In genomic region chr7:1503390-1503789, GRCh38 we compare ENCODE assay signal across 9 cellular contexts. TPM values are rescaled to one million over a fixed set of nuclear protein-coding genes. Genes with fewer than 3 reads are reported as not detected.
DNase-seq lines count a peak whose midpoint lies in the region; ATAC-seq and TF ChIP-seq lines count a peak whose summit lies in the region.
"Had no signal": no experiment of that assay in that cellular context is flagged by ENCODE, and none has a peak within 500 bp of the region (broad histone marks: within the 10 kb centered on the region; RNA-seq: fewer than 3 reads in every experiment).

No MANE protein-coding gene starts in this region.

- peak overlapping the region; percentile 66 for H3K4me3 ChIP-seq in CD4-positive, CD25-positive, alpha-beta regulatory T cell (ENCODE audit: low read depth, low read length)
- H3K4me3 ChIP-seq in OCI-LY1 (ENCODE audit: low read depth, low read length, poor library complexity, severe bottlenecking) (peak overlapping the region; percentile 97), neuron (ENCODE audit: low read length) (peak overlapping the region; percentile 98)

- H3K9me3 Mint-ChIP-seq in CD4-positive, CD25-positive, alpha-beta regulatory T cell: no peaks in the 10 kb centered on the region
- no peaks in the 10 kb centered on the region for H3K9me3 Mint-ChIP-seq in endothelial cell (ENCODE audit: unreplicated experiment)

- no peaks in the 10 kb centered on the region for H3K9me3 ChIP-seq in CD4-positive, CD25-positive, alpha-beta regulatory T cell (ENCODE audit: control insufficient read depth in 2 of 2, low read length in 2 of 2)
- H3K9me3 ChIP-seq in OCI-LY1 (ENCODE audit: low read length) (no peaks in the 10 kb centered on the region), neuron (ENCODE audit: low read length) (no peaks in the 10 kb centered on the region)

- H3K27ac ChIP-seq in CD4-positive, CD25-positive, alpha-beta regulatory T cell (ENCODE audit: insufficient read depth, low read length, poor library complexity, severe bottlenecking): peak overlapping the region; percentile 51
- H3K27ac ChIP-seq in OCI-LY1 (ENCODE audit: low read depth, low read length, poor library complexity, severe bottlenecking): peak overlapping the region; percentile 25

- H3K4me1 ChIP-seq in CD4-positive, CD25-positive, alpha-beta regulatory T cell (ENCODE audit: control insufficient read depth, insufficient read depth, low read length, poor library complexity, severe bottlenecking): peaks cover 35% of the 10 kb centered on the region
- H3K4me1 ChIP-seq in OCI-LY1 (ENCODE audit: insufficient read depth, low read length, severe bottlenecking): peaks cover 47% of the 10 kb centered on the region
- peaks cover 9% of the 10 kb centered on the region for H3K4me1 ChIP-seq in neuron (ENCODE audit: insufficient read depth, low read length)

- no peak for ATAC-seq in CD4-positive, CD25-positive, alpha-beta regulatory T cell (ENCODE audit: low read depth in 2 of 2)
- no peak for ATAC-seq in GM19463 (IDR thresholded peaks at IDR 0.05; ENCODE audit: unreplicated experiment)

- peaks cover 0 to 52% (median 16%) of the 10 kb centered on the region in 4 donors for H3K4me1 Mint-ChIP-seq in CD4-positive, CD25-positive, alpha-beta regulatory T cell
- peaks cover 12% of the 10 kb centered on the region for H3K4me1 Mint-ChIP-seq in endothelial cell (ENCODE audit: unreplicated experiment)

- H3K9me2 ChIP-seq in OCI-LY1 (ENCODE audit: low read depth, low read length): no peaks in the 10 kb centered on the region

- no peak for DNase-seq in CD4-positive, CD25-positive, alpha-beta regulatory T cell
- DNase-seq in endothelial cell (ENCODE audit: low spot score) (no peak), NCI-H2171 (lab: John Stamatoyannopoulos, UW) (no peak), HuH-7 (ENCODE audit: low spot score) (no peak), cerebellar cortex (ENCODE audit: low spot score) (no peak)

- 0 out of 2 replicates have a peak, but pooled peaks cover 8% of the 10 kb centered on the region for H3K79me2 ChIP-seq in OCI-LY1 (ENCODE audit: insufficient read depth, low read length)

- H3K27ac Mint-ChIP-seq in CD4-positive, CD25-positive, alpha-beta regulatory T cell: peak overlapping the region; percentile 11 to 88 (median 84)
- peak overlapping the region; percentile 78 for H3K27ac Mint-ChIP-seq in endothelial cell (ENCODE audit: unreplicated experiment)

- H2AFZ ChIP-seq in OCI-LY1 (ENCODE audit: low read length) (no peak overlapping the region), neuron (ENCODE audit: low read depth, low read length) (no peak overlapping the region)

- TF ChIP-seq CTCF in OCI-LY1 (IDR thresholded peaks at IDR 0.05; ENCODE audit: low read length): no peak
- no peak for TF ChIP-seq CTCF in endothelial cell (IDR thresholded peaks at IDR 0.05; ENCODE audit: unreplicated experiment)

- peak overlapping the region; percentile 96 for H3K4me2 ChIP-seq in OCI-LY1 (ENCODE audit: low read length)

- peaks cover 8% of the 10 kb centered on the region for H3F3A ChIP-seq in OCI-LY1 (ENCODE audit: insufficient read depth, low read length)

- peak overlapping the region; percentile 83 to 92 (median 86) for H3K4me3 Mint-ChIP-seq in CD4-positive, CD25-positive, alpha-beta regulatory T cell
- H3K4me3 Mint-ChIP-seq in endothelial cell (ENCODE audit: unreplicated experiment): peak overlapping the region; percentile 98

- H3K27me3 Mint-ChIP-seq in CD4-positive, CD25-positive, alpha-beta regulatory T cell: no peaks in the 10 kb centered on the region
- H3K27me3 Mint-ChIP-seq in endothelial cell (ENCODE audit: unreplicated experiment): peaks cover 6% of the 10 kb centered on the region

- peaks cover 21% of the 10 kb centered on the region for H3K36me3 ChIP-seq in CD4-positive, CD25-positive, alpha-beta regulatory T cell (ENCODE audit: control insufficient read depth, insufficient read depth, low read length)
- H3K36me3 ChIP-seq in OCI-LY1 (ENCODE audit: insufficient read depth, low read length): peaks cover 34% of the 10 kb centered on the region
- peaks cover 37% of the 10 kb centered on the region for H3K36me3 ChIP-seq in neuron (ENCODE audit: insufficient read depth, low read length)

- H3K36me3 Mint-ChIP-seq in CD4-positive, CD25-positive, alpha-beta regulatory T cell: no peaks in the 10 kb centered on the region
- H3K36me3 Mint-ChIP-seq in endothelial cell (ENCODE audit: low read depth, unreplicated experiment): peaks cover 19% of the 10 kb centered on the region

- no peaks in the 10 kb centered on the region for H4K20me1 ChIP-seq in OCI-LY1 (ENCODE audit: insufficient read depth, low read length)

- H3K27me3 ChIP-seq in CD4-positive, CD25-positive, alpha-beta regulatory T cell (ENCODE audit: control insufficient read depth, insufficient read depth, low read length): no peaks in the 10 kb centered on the region
- H3K27me3 ChIP-seq in OCI-LY1 (ENCODE audit: insufficient read depth, low read length): no peaks in the 10 kb centered on the region
- H3K27me3 ChIP-seq in neuron (ENCODE audit: insufficient read depth, low read length): no peaks in the 10 kb centered on the region

- H3K9ac ChIP-seq in OCI-LY1 (ENCODE audit: low read length): peak overlapping the region; percentile 90

RNA-seq across cellular contexts. Expression of gene INTS1, which starts 0.8 kb away (rescaled TPM):
- total RNA-seq in CD4-positive, CD25-positive, alpha-beta regulatory T cell: 107 TPM
- 10 to 100 TPM in 2 of 4 donors, 1 to 10 TPM in 2; 8.5 to 11.9 (median 10.1) TPM for polyA plus RNA-seq in CD4-positive, CD25-positive, alpha-beta regulatory T cell
- total RNA-seq in endothelial cell (ENCODE audit: unreplicated experiment): 109 TPM

RNA-seq across cellular contexts. Expression of gene MAFK, which starts 27.1 kb away (rescaled TPM):
- total RNA-seq in CD4-positive, CD25-positive, alpha-beta regulatory T cell: 61.5 TPM
- polyA plus RNA-seq in CD4-positive, CD25-positive, alpha-beta regulatory T cell: under 1 TPM; 0.31 to 0.62 (median 0.47) TPM
- total RNA-seq in endothelial cell (ENCODE audit: unreplicated experiment): 3.4 TPM

RNA-seq across cellular contexts. Expression of gene MICALL2, which starts 44.1 kb away (rescaled TPM):
- total RNA-seq in CD4-positive, CD25-positive, alpha-beta regulatory T cell: 3.3 TPM
- polyA plus RNA-seq in CD4-positive, CD25-positive, alpha-beta regulatory T cell: under 1 TPM in 3 of 4 donors, not detected in 1; 0.14 to 0.35 (median 0.19) TPM
- 25.0 TPM for total RNA-seq in endothelial cell (ENCODE audit: unreplicated experiment)

RNA-seq across cellular contexts. Expression of gene TMEM184A, which starts 52.6 kb away (rescaled TPM):
- not detected for total RNA-seq in CD4-positive, CD25-positive, alpha-beta regulatory T cell
- polyA plus RNA-seq in CD4-positive, CD25-positive, alpha-beta regulatory T cell: under 1 TPM in 1 of 4 donors, not detected in 3; 0.25 TPM
- total RNA-seq in endothelial cell (ENCODE audit: unreplicated experiment): 0.21 TPM
- total RNA-seq: T-helper 2 cell treated with Interferon-gamma antibody and Interleukin-4, amounts not matched to agents 100 ng/mL and 5 ng/mL, for 36 hours had no signal

Comparison
In these comparisons a context has a peak if more than half of its experiments do, and no peak if none do; other contexts are left out.
1. RNA of gene MAFK, which starts 27.1 kb away (total RNA-seq): 61.5 TPM in CD4-positive, CD25-positive, alpha-beta regulatory T cell (single experiment); 3.4 TPM in endothelial cell (single experiment); every median in the first group is over 10 times any median in the second.
2. Peak in every context shown above with its lines, with median percentiles within 50 percentile points of each other: H3K4me3 ChIP-seq.